ENCODE assay signal across 9 cellular contexts in genomic region chrX:119234931-119235555, GRCh38. TPM values are rescaled to one million over a fixed set of nuclear protein-coding genes. Genes with fewer than 3 reads are reported as not detected.
A peak's percentile ranks its signal among the peaks of the same experiment; 100 is the strongest.
DNase-seq lines count a peak whose midpoint lies in the region; ATAC-seq, FAIRE-seq and TF ChIP-seq lines count a peak whose summit lies in the region.
"Had no signal": no experiment of that assay in that cellular context is flagged by ENCODE, and none has a peak within 500 bp of the region (broad histone marks: within the 10 kb centered on the region; RNA-seq: fewer than 3 reads in every experiment).

No MANE protein-coding gene starts in this region.

- no peaks in the 10 kb centered on the region for H3K36me3 Mint-ChIP-seq in T-helper 17 cell (ENCODE audit: low read depth)
- peaks cover 4% of the 10 kb centered on the region for H3K36me3 Mint-ChIP-seq in progenitor cell of endocrine pancreas (ENCODE audit: insufficient read depth)

- peaks cover 39% of the 10 kb centered on the region for H3K79me2 ChIP-seq in GM23248 (ENCODE audit: insufficient read depth)
- H3K79me2 ChIP-seq in MM.1S (ENCODE audit: low read length): peaks cover 26% of the 10 kb centered on the region

- H3K4me3 ChIP-seq in GM23248 (peak overlapping the region; percentile 90), MM.1S (ENCODE audit: low read length) (no peak overlapping the region), pancreas (no peak overlapping the region)

- no peak for ATAC-seq in T-helper 17 cell
- no peak for ATAC-seq in pancreas
- ATAC-seq in HG03196 (IDR thresholded peaks at IDR 0.05; ENCODE audit: unreplicated experiment): no peak

- peaks cover 6% of the 10 kb centered on the region for H3K27me3 Mint-ChIP-seq in T-helper 17 cell
- no peaks in the 10 kb centered on the region for H3K27me3 Mint-ChIP-seq in progenitor cell of endocrine pancreas

- H3K27ac ChIP-seq in GM23248 (peak overlapping the region; percentile 64), MM.1S (ENCODE audit: low read length) (no peak overlapping the region), pancreas (no peak overlapping the region)

- H3K4me2 ChIP-seq in GM23248 (ENCODE audit: unreplicated experiment) (peak overlapping the region; percentile 61), MM.1S (ENCODE audit: low read depth, low read length) (no peak overlapping the region)

- no peaks in the 10 kb centered on the region for H3K9me3 ChIP-seq in GM23248 (ENCODE audit: low read depth)
- H3K9me3 ChIP-seq in T-helper 17 cell (ENCODE audit: control insufficient read depth, low read length, poor library complexity, severe bottlenecking): no peaks in the 10 kb centered on the region
- no peaks in the 10 kb centered on the region for H3K9me3 ChIP-seq in MM.1S (replicated peaks; ENCODE audit: insufficient read depth, low read length)
- H3K9me3 ChIP-seq in pancreas: no peaks in the 10 kb centered on the region

- peak overlapping the region; percentile 92 for H3K4me3 Mint-ChIP-seq in T-helper 17 cell
- H3K4me3 Mint-ChIP-seq in progenitor cell of endocrine pancreas (ENCODE audit: low read depth): peak overlapping the region; percentile 94

- peak overlapping the region; percentile 87 for H2AFZ ChIP-seq in GM23248
- no peak overlapping the region for H2AFZ ChIP-seq in MM.1S (ENCODE audit: low read length)

- H3K27ac Mint-ChIP-seq in T-helper 17 cell: peak overlapping the region; percentile 24
- H3K27ac Mint-ChIP-seq in progenitor cell of endocrine pancreas: peak overlapping the region; percentile 95

- H3K36me3 ChIP-seq in GM23248 (ENCODE audit: low read depth) (no peaks in the 10 kb centered on the region), MM.1S (replicated peaks; ENCODE audit: insufficient read depth, low read length) (no peaks in the 10 kb centered on the region), pancreas (no peaks in the 10 kb centered on the region)

- H3K9me2 ChIP-seq in GM23248 (ENCODE audit: insufficient read depth): no peaks in the 10 kb centered on the region
- H3K9me2 ChIP-seq in MM.1S (replicated peaks; ENCODE audit: insufficient read depth, low read length): no peaks in the 10 kb centered on the region

- H3K9ac ChIP-seq in GM23248 (peak overlapping the region; percentile 99), MM.1S (ENCODE audit: low read length) (no peak overlapping the region)

- H3F3A ChIP-seq in GM23248 (ENCODE audit: insufficient read depth) (peaks cover 12% of the 10 kb centered on the region), MM.1S (ENCODE audit: insufficient read depth, low read length) (no peaks in the 10 kb centered on the region)

- H3K4me1 Mint-ChIP-seq in T-helper 17 cell: peaks cover 14% of the 10 kb centered on the region
- peaks cover 23% of the 10 kb centered on the region for H3K4me1 Mint-ChIP-seq in progenitor cell of endocrine pancreas (ENCODE audit: low read depth)

- 5 to 8% methylated on average over 9 to 10 of the region's 10 CpGs for WGBS in GM23248 (ENCODE audit: low coverage in 1 of 2, low lambda C conversion rate in 2 of 2, missing lambda C conversion rate in 2 of 2), 2 experiments
- WGBS in pancreas, 2 donors: 78 to 87% methylated on average over 10 of the region's 10 CpGs

- H3K27me3 ChIP-seq in GM23248 (replicated peaks; ENCODE audit: insufficient read depth) (no peaks in the 10 kb centered on the region), MM.1S (replicated peaks; ENCODE audit: insufficient read depth, low read length) (no peaks in the 10 kb centered on the region), pancreas (peaks cover 0 to 4% (median 0%) of the 10 kb centered on the region in 4 donors)

- intact Hi-C loops in pancreas (cut with DNase I): no loop called here

- peak; percentile 35 for DNase-seq in GM23248
- DNase-seq in T-helper 17 cell: no peak
- DNase-seq in fibroblast of the conjunctiva (ENCODE audit: low read depth): peak; percentile 41
- DNase-seq in progenitor cell of endocrine pancreas (ENCODE audit: low spot score, unreplicated experiment): no peak
- no peak for DNase-seq in stimulated activated CD4-positive, alpha-beta T cell treated with anti-CD3 and anti-CD28 coated beads, Interleukin-2, amount 100 ng/mL, for 48 hours
- no peak for DNase-seq in MM.1S
- no peak for DNase-seq in pancreas
- DNase-seq: activated CD4-positive, alpha-beta T cell treated with anti-CD3 and anti-CD28 coated beads, Interleukin-2, amount 50 U/mL, for 1 hour had no signal

- in situ Hi-C loops in GM23248 (cut with MboI): no loop called here

- H3K4me1 ChIP-seq in GM23248 (ENCODE audit: insufficient read depth) (peaks cover 27% of the 10 kb centered on the region), MM.1S (ENCODE audit: low read length) (no peaks in the 10 kb centered on the region), pancreas (no peaks in the 10 kb centered on the region)

- H4K20me1 ChIP-seq in GM23248 (ENCODE audit: insufficient read depth): no peaks in the 10 kb centered on the region
- H4K20me1 ChIP-seq in MM.1S (ENCODE audit: insufficient read depth, low read length): no peaks in the 10 kb centered on the region

- FAIRE-seq in pancreas (lab: Jason Lieb, UNC): no peak

- H3K9me3 Mint-ChIP-seq in progenitor cell of endocrine pancreas (ENCODE audit: low read depth): peaks cover 16% of the 10 kb centered on the region

- no peak for TF ChIP-seq CTCF in progenitor cell of endocrine pancreas (IDR thresholded peaks at IDR 0.05; ENCODE audit: unreplicated experiment)
- no peak for TF ChIP-seq CTCF in MM.1S (IDR thresholded peaks at IDR 0.05; ENCODE audit: low read length)
- TF ChIP-seq CTCF in pancreas (IDR thresholded peaks at IDR 0.05): no peak

RNA-seq across cellular contexts. Expression of gene PGRMC1, which starts 1.0 kb away (rescaled TPM):
- 238 and 245 TPM in 2 replicates for total RNA-seq in GM23248 (2014; rRNA removed; shearing (Covaris generic))
- polyA plus RNA-seq in GM23248 (2016; fragmentation: Nextera tagmentation; extraction: Ambion mirVana) (172 and 176 TPM in 2 replicates), pancreas (10 to 100 TPM; 23.5 to 50.2 TPM)
- total RNA-seq in T-helper 17 cell (10 to 100 TPM; 10.6 to 67.5 TPM), progenitor cell of endocrine pancreas (144 and 147 TPM in 2 replicates), pancreas (10 to 100 TPM; 17.0 to 40.1 (median 26.5) TPM)

Comparison
In these comparisons a context has a peak if more than half of its experiments do, and no peak if none do; other contexts are left out.
1. DNase-seq: peak in GM23248 (single experiment) and fibroblast of the conjunctiva (single experiment); none in T-helper 17 cell (0 of 3), progenitor cell of endocrine pancreas (single experiment), stimulated activated CD4-positive, alpha-beta T cell treated with anti-CD3 and anti-CD28 coated beads, Interleukin-2, amount 100 ng/mL, for 48 hours (0 of 2), MM.1S (single experiment) and pancreas (0 of 6).